In the genomic region with DNA sequence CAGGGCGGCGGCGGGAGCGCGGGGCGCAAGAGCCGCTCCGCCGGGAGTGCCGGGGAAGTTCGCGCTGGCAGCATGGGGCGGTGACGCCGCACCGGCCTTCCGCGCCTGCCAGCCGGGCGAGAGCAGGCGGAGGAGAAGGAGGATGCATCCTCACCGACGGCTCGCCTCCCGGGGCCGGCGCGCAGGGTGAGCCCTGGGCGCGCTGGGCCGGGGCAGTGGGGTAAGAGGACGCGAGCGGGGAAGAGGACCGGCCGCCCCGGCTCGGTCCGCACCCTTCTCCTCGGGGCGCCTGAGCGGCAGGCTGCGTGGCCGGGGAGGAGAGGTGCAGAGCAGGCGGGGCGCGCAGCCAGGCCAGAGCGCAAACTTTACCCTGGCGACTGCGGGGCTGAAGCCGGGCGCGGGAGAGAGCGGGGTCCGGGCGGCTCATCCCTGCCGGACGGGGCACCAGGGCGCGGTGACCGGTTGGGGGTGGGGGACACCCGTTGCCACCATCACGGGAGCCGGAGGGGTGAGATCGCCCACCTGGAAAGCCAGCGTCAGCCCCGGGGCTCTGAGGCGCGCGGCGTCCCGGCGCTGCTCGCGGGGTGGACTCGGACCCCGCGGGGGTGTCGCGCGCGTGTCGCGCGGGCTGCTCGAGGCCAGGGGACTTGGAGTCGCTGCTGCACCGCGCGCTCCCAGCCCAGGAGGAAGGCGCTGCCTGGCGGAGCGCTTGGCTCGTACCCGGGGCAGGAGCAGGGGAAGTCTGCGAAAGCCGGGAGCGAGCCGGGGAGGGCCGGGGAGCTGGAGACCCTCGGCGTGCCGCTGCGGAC, we compare ENCODE assay signal across 2 cellular contexts.
A peak's percentile ranks its signal among the peaks of the same experiment; 100 is the strongest.
TF ChIP-seq lines count a peak whose summit lies in the region.

No MANE protein-coding gene starts in this region.

TF ChIP-seq in GM23338, 12 proteins besides CTCF, POLR2A, EP300 and RAD21:
- TF ChIP-seq, protein P1, sequence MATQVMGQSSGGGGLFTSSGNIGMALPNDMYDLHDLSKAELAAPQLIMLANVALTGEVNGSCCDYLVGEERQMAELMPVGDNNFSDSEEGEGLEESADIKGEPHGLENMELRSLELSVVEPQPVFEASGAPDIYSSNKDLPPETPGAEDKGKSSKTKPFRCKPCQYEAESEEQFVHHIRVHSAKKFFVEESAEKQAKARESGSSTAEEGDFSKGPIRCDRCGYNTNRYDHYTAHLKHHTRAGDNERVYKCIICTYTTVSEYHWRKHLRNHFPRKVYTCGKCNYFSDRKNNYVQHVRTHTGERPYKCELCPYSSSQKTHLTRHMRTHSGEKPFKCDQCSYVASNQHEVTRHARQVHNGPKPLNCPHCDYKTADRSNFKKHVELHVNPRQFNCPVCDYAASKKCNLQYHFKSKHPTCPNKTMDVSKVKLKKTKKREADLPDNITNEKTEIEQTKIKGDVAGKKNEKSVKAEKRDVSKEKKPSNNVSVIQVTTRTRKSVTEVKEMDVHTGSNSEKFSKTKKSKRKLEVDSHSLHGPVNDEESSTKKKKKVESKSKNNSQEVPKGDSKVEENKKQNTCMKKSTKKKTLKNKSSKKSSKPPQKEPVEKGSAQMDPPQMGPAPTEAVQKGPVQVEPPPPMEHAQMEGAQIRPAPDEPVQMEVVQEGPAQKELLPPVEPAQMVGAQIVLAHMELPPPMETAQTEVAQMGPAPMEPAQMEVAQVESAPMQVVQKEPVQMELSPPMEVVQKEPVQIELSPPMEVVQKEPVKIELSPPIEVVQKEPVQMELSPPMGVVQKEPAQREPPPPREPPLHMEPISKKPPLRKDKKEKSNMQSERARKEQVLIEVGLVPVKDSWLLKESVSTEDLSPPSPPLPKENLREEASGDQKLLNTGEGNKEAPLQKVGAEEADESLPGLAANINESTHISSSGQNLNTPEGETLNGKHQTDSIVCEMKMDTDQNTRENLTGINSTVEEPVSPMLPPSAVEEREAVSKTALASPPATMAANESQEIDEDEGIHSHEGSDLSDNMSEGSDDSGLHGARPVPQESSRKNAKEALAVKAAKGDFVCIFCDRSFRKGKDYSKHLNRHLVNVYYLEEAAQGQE (IDR thresholded peaks at IDR 0.05; ENCODE audit: unreplicated experiment) = no peak
- no peak for TF ChIP-seq ZNF331 (CRISPR knock-in tag; IDR thresholded peaks at IDR 0.05; ENCODE audit: low read depth)

TF ChIP-seq in H1, 55 proteins besides CTCF, POLR2A, EP300 and RAD21:
- TF ChIP-seq RBBP5 (IDR thresholded peaks at IDR 0.05; ENCODE audit: borderline replicate concordance, low read depth, low read length) = 0 out of 2 replicates have a peak, but pooled peaks have one; percentile 61
- peak; percentile 98 for TF ChIP-seq KDM4A (IDR thresholded peaks at IDR 0.05; ENCODE audit: low read depth, low read length, severe bottlenecking)
- TF ChIP-seq SIX5 (IDR thresholded peaks at IDR 0.05; ENCODE audit: low read depth, low read length) = no peak
- TF ChIP-seq, protein P2, sequence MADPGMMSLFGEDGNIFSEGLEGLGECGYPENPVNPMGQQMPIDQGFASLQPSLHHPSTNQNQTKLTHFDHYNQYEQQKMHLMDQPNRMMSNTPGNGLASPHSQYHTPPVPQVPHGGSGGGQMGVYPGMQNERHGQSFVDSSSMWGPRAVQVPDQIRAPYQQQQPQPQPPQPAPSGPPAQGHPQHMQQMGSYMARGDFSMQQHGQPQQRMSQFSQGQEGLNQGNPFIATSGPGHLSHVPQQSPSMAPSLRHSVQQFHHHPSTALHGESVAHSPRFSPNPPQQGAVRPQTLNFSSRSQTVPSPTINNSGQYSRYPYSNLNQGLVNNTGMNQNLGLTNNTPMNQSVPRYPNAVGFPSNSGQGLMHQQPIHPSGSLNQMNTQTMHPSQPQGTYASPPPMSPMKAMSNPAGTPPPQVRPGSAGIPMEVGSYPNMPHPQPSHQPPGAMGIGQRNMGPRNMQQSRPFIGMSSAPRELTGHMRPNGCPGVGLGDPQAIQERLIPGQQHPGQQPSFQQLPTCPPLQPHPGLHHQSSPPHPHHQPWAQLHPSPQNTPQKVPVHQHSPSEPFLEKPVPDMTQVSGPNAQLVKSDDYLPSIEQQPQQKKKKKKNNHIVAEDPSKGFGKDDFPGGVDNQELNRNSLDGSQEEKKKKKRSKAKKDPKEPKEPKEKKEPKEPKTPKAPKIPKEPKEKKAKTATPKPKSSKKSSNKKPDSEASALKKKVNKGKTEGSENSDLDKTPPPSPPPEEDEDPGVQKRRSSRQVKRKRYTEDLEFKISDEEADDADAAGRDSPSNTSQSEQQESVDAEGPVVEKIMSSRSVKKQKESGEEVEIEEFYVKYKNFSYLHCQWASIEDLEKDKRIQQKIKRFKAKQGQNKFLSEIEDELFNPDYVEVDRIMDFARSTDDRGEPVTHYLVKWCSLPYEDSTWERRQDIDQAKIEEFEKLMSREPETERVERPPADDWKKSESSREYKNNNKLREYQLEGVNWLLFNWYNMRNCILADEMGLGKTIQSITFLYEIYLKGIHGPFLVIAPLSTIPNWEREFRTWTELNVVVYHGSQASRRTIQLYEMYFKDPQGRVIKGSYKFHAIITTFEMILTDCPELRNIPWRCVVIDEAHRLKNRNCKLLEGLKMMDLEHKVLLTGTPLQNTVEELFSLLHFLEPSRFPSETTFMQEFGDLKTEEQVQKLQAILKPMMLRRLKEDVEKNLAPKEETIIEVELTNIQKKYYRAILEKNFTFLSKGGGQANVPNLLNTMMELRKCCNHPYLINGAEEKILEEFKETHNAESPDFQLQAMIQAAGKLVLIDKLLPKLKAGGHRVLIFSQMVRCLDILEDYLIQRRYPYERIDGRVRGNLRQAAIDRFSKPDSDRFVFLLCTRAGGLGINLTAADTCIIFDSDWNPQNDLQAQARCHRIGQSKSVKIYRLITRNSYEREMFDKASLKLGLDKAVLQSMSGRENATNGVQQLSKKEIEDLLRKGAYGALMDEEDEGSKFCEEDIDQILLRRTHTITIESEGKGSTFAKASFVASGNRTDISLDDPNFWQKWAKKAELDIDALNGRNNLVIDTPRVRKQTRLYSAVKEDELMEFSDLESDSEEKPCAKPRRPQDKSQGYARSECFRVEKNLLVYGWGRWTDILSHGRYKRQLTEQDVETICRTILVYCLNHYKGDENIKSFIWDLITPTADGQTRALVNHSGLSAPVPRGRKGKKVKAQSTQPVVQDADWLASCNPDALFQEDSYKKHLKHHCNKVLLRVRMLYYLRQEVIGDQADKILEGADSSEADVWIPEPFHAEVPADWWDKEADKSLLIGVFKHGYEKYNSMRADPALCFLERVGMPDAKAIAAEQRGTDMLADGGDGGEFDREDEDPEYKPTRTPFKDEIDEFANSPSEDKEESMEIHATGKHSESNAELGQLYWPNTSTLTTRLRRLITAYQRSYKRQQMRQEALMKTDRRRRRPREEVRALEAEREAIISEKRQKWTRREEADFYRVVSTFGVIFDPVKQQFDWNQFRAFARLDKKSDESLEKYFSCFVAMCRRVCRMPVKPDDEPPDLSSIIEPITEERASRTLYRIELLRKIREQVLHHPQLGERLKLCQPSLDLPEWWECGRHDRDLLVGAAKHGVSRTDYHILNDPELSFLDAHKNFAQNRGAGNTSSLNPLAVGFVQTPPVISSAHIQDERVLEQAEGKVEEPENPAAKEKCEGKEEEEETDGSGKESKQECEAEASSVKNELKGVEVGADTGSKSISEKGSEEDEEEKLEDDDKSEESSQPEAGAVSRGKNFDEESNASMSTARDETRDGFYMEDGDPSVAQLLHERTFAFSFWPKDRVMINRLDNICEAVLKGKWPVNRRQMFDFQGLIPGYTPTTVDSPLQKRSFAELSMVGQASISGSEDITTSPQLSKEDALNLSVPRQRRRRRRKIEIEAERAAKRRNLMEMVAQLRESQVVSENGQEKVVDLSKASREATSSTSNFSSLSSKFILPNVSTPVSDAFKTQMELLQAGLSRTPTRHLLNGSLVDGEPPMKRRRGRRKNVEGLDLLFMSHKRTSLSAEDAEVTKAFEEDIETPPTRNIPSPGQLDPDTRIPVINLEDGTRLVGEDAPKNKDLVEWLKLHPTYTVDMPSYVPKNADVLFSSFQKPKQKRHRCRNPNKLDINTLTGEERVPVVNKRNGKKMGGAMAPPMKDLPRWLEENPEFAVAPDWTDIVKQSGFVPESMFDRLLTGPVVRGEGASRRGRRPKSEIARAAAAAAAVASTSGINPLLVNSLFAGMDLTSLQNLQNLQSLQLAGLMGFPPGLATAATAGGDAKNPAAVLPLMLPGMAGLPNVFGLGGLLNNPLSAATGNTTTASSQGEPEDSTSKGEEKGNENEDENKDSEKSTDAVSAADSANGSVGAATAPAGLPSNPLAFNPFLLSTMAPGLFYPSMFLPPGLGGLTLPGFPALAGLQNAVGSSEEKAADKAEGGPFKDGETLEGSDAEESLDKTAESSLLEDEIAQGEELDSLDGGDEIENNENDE (IDR thresholded peaks at IDR 0.05; ENCODE audit: insufficient replicate concordance, low read length) = no peak
- TF ChIP-seq EZH2 (IDR thresholded peaks at IDR 0.05; ENCODE audit: low read depth, low read length, severe bottlenecking) = peak; percentile 67
- TF ChIP-seq, protein P3, sequence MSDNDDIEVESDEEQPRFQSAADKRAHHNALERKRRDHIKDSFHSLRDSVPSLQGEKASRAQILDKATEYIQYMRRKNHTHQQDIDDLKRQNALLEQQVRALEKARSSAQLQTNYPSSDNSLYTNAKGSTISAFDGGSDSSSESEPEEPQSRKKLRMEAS (IDR thresholded peaks at IDR 0.05) = peak; percentile 49; the same call in 1 of the 2 replicates
- peak; percentile 38; the same call in 1 of the 2 replicates for TF ChIP-seq SUZ12 (IDR thresholded peaks at IDR 0.05; ENCODE audit: low read length)
- TF ChIP-seq NANOG (IDR thresholded peaks at IDR 0.05; ENCODE audit: insufficient read depth, low read depth, low read length, poor library complexity, severe bottlenecking) = no peak
- TF ChIP-seq RNF2 (IDR thresholded peaks at IDR 0.05; ENCODE audit: borderline replicate concordance, low read depth, low read length, missing control alignments, poor library complexity, severe bottlenecking) = peak; percentile 6
- peak; percentile 74 for TF ChIP-seq ASH2L (IDR thresholded peaks at IDR 0.05; ENCODE audit: low read length)
